In the genomic region with DNA sequence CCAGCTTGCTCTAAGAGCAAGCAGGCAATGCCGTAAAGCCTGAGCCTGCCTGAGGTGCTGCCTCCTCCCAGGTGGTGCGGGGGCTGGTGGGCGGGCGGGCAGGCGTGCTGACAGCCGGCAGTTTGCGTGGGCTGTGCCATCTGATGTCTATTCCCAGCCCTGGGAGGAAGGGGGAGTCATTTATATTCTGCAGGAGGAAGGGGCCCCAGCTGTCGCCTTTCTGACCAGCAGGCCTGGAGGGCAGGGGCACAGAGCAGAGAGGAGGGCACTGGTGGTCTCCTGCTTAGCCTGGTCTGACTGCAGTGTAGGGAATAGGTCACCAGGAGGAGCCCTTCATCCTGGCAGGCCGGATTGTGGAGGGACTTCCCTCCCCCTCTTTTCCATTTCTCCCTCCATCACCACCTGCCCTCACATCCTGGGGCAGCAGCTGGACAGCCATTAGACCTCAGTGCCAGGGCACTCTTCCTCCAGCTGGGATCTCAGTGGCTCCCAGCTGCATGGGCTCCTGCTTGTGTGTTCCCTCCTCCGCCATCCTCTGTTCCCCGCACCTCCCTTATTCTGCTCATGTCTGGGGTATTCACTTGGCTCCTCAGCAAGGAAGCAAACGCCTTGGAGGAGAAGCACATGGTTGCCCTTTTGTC, we compare ENCODE assay signal across 1 cellular context.
TF ChIP-seq lines count a peak whose summit lies in the region.

No MANE protein-coding gene starts in this region.

TF ChIP-seq in H1, 55 proteins besides CTCF, POLR2A, EP300 and RAD21:
- TF ChIP-seq TEAD4 (IDR thresholded peaks at IDR 0.05; ENCODE audit: low read depth, low read length) (no peak), YY1 (IDR thresholded peaks at IDR 0.05; ENCODE audit: low read depth, low read length) (peak; percentile 81), TAF1 (IDR thresholded peaks at IDR 0.05; ENCODE audit: low read depth, low read length) (0 out of 2 replicates have a peak, but pooled peaks have one; percentile 38), CTBP2 (IDR thresholded peaks at IDR 0.05; ENCODE audit: borderline replicate concordance, insufficient read depth, insufficient read length, low read length) (no peak), ZNF274 (IDR thresholded peaks at IDR 0.05; ENCODE audit: borderline replicate concordance, extremely low read depth, low read length) (no peak), CREB1 (IDR thresholded peaks at IDR 0.05) (0 out of 2 replicates have a peak, but pooled peaks have one; percentile 13), POLR2AphosphoS5 (IDR thresholded peaks at IDR 0.05; ENCODE audit: low read depth, low read length) (0 out of 2 replicates have a peak, but pooled peaks have one; percentile 40), MAFK (IDR thresholded peaks at IDR 0.05; ENCODE audit: low read depth, low read length) (no peak), TCF12 (IDR thresholded peaks at IDR 0.05; ENCODE audit: low read depth, low read length) (0 out of 2 replicates have a peak, but pooled peaks have one; percentile 36), CEBPB (IDR thresholded peaks at IDR 0.05; ENCODE audit: low read depth, low read length) (no peak), ATF3 (IDR thresholded peaks at IDR 0.05; ENCODE audit: insufficient read depth, low read depth, low read length) (no peak), HDAC6 (IDR thresholded peaks at IDR 0.05; ENCODE audit: low read depth, low read length) (no peak), SIN3A (conservative IDR thresholded peaks at IDR 0.05 in 1 of 2, IDR thresholded peaks at IDR 0.05 in 1 of 2; ENCODE audit: low read depth in 1 of 2, low read length in 2 of 2) (peak in 1 of 2 experiments; percentile 59; a peak in 1 of 4 replicates), BCL11A (IDR thresholded peaks at IDR 0.05; ENCODE audit: low read depth in 2 of 2, low read length in 2 of 2) (no peak)
- TF ChIP-seq, protein P1, sequence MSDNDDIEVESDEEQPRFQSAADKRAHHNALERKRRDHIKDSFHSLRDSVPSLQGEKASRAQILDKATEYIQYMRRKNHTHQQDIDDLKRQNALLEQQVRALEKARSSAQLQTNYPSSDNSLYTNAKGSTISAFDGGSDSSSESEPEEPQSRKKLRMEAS (IDR thresholded peaks at IDR 0.05): peak; percentile 61; the same call in 1 of the 2 replicates
- TF ChIP-seq, protein P2, sequence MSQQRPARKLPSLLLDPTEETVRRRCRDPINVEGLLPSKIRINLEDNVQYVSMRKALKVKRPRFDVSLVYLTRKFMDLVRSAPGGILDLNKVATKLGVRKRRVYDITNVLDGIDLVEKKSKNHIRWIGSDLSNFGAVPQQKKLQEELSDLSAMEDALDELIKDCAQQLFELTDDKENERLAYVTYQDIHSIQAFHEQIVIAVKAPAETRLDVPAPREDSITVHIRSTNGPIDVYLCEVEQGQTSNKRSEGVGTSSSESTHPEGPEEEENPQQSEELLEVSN (IDR thresholded peaks at IDR 0.05): peak; percentile 75
TF ChIP-seq in H1: peak in this region for 8.
